ENCODE assay signal across 2 cellular contexts in the genomic region with DNA sequence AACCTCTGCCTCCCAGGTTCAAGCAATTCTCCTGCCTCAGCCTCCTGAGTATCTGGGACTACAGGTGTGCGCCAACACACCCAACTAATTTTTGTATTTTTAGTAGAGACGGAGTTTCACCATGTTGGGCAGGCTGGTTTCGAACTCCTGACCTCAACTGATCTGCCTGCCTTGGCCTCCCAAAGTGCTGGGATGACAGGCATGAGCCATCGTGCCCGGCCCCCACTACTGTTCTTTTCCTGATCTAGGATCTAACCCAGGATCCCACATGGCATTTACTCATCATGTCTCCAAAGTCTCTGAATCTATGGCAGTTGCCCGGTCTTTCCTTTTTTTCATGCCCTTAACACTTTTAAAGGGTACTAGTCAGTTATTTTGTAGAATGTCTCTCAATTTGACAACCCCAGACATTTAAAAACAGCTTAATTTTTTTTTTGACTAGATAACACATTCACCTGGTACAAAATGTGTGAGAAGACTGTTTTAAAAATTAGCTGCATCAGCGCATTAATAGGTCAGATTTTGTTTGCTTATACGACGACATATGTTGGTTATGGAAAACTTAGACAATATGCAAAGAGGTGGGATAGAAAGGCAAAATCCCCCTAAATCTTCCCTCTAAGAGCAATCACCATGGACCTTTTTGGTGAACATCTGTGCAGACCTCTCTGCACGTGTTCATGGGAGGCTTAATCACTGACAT.
TF ChIP-seq lines count a peak whose summit lies in the region.

No MANE protein-coding gene starts in this region.

TF ChIP-seq in K562, 482 proteins besides CTCF, POLR2A, EP300 and RAD21:
- no peak for TF ChIP-seq PATZ1 (CRISPR knock-in tag; IDR thresholded peaks at IDR 0.05; ENCODE audit: borderline replicate concordance)
- peak; percentile 92 for TF ChIP-seq ZNF316 (IDR thresholded peaks at IDR 0.05)
- TF ChIP-seq MAFF (IDR thresholded peaks at IDR 0.05; ENCODE audit: low read length): peak; percentile 78
- peak; percentile 74 for TF ChIP-seq C11orf30 (IDR thresholded peaks at IDR 0.05; ENCODE audit: low read depth)
- TF ChIP-seq MAFK (IDR thresholded peaks at IDR 0.05; ENCODE audit: low read length): peak; percentile 77
- peak; percentile 77 for TF ChIP-seq MAFG (tag; conservative IDR thresholded peaks at IDR 0.05)
TF ChIP-seq in K562: peak in this region for 5.

TF ChIP-seq in WTC11, 78 proteins besides CTCF, POLR2A, EP300 and RAD21:
- TF ChIP-seq, protein P1, sequence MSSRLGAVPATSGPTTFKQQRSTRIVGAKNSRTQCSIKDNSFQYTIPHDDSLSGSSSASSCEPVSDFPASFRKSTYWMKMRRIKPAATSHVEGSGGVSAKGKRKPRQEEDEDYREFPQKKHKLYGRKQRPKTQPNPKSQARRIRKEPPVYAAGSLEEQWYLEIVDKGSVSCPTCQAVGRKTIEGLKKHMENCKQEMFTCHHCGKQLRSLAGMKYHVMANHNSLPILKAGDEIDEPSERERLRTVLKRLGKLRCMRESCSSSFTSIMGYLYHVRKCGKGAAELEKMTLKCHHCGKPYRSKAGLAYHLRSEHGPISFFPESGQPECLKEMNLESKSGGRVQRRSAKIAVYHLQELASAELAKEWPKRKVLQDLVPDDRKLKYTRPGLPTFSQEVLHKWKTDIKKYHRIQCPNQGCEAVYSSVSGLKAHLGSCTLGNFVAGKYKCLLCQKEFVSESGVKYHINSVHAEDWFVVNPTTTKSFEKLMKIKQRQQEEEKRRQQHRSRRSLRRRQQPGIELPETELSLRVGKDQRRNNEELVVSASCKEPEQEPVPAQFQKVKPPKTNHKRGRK (CRISPR knock-in tag; IDR thresholded peaks at IDR 0.05; ENCODE audit: borderline replicate concordance): no peak
- no peak for TF ChIP-seq ZNF532 (CRISPR knock-in tag; IDR thresholded peaks at IDR 0.05; ENCODE audit: borderline replicate concordance)
- no peak for TF ChIP-seq PRRX2 (CRISPR knock-in tag; IDR thresholded peaks at IDR 0.05)
TF ChIP-seq in WTC11: peak in this region for 0.
